Comparison of ENCODE assay signal across 15 cellular contexts in genomic region chr4:1730532-1731135, GRCh38.
"Had no signal": no experiment of that assay in that cellular context is flagged by ENCODE, and none has a peak within 500 bp of the region (broad histone marks: within the 10 kb centered on the region; RNA-seq: fewer than 3 reads in every experiment).

No MANE protein-coding gene starts in this region.

- H3K4me1 ChIP-seq: adrenal gland, uterus had no signal

- H3K9me3 ChIP-seq: adrenal gland, gastroesophageal sphincter, heart right ventricle, thyroid gland, uterus had no signal

- ATAC-seq: stimulated activated memory B cell treated with anti-CD40 and anti-IgM and Interleukin-4, amounts not matched to agents 10 μg/mL and 1 μg/mL and 100 μg/mL, for 72 hours had no signal

- H3K27ac Mint-ChIP-seq: stimulated activated memory B cell treated with anti-CD40 and anti-IgM and Interleukin-4, amounts not matched to agents 10 μg/mL and 1 μg/mL and 100 μg/mL, for 72 hours; WTC11 had no signal

- H2AFZ ChIP-seq: parathyroid adenoma had no signal

- H3K27ac ChIP-seq: adrenal gland, gastroesophageal sphincter, heart right ventricle, parathyroid adenoma, thyroid gland, uterus had no signal

- H3K27me3 ChIP-seq: adrenal gland, gastroesophageal sphincter, heart right ventricle, thyroid gland, uterus had no signal

- DNase-seq: activated CD4-positive, alpha-beta T cell treated with anti-CD3 and anti-CD28 coated beads for 4 hours; activated effector memory CD4-positive, alpha-beta T cell treated with anti-CD3 and anti-CD28 coated beads, Interleukin-2, amount 50 U/mL, for 16 hours; adrenal gland; heart right ventricle; left colon; thyroid gland; uterus had no signal

- H3K9ac ChIP-seq: parathyroid adenoma had no signal

- H3K4me3 Mint-ChIP-seq: activated naive CD4-positive, alpha-beta T cell treated with anti-CD3 and anti-CD28 coated beads, Interleukin-2, amount 50 U/mL, for 24 hours; stimulated activated memory B cell treated with anti-CD40 and anti-IgM and Interleukin-4, amounts not matched to agents 10 μg/mL and 1 μg/mL and 100 μg/mL, for 72 hours; WTC11 had no signal

- H3K27me3 Mint-ChIP-seq: activated naive CD4-positive, alpha-beta T cell treated with anti-CD3 and anti-CD28 coated beads, Interleukin-2, amount 50 U/mL, for 24 hours; stimulated activated memory B cell treated with anti-CD40 and anti-IgM and Interleukin-4, amounts not matched to agents 10 μg/mL and 1 μg/mL and 100 μg/mL, for 72 hours had no signal

- H3K36me3 ChIP-seq: thyroid gland, uterus had no signal

- FAIRE-seq: colon, endometrium had no signal

- H3K9me3 Mint-ChIP-seq: activated naive CD4-positive, alpha-beta T cell treated with anti-CD3 and anti-CD28 coated beads, Interleukin-2, amount 50 U/mL, for 24 hours; stimulated activated memory B cell treated with anti-CD40 and anti-IgM and Interleukin-4, amounts not matched to agents 10 μg/mL and 1 μg/mL and 100 μg/mL, for 72 hours; WTC11 had no signal

- H3K4me3 ChIP-seq: adrenal gland, gastroesophageal sphincter, lung, thyroid gland, uterus had no signal
